In genomic region chr17:77778636-77779524, GRCh38 we compare ENCODE assay signal across 9 cellular contexts.
A peak's percentile ranks its signal among the peaks of the same experiment; 100 is the strongest.
DNase-seq lines count a peak whose midpoint lies in the region; ATAC-seq and TF ChIP-seq lines count a peak whose summit lies in the region.
"Had no signal": no experiment of that assay in that cellular context is flagged by ENCODE, and none has a peak within 500 bp of the region (broad histone marks: within the 10 kb centered on the region; RNA-seq: fewer than 3 reads in every experiment).

No MANE protein-coding gene starts in this region.

- 55% methylated on average over 17 of the region's 17 CpGs; no CpG with 5 or more reads in 1 of the 2 donors for WGBS in transverse colon (ENCODE audit: low coverage in 1 of 2), 2 donors

- intact Hi-C loops in MCF 10A (cut with micrococcal nuclease) (no loop called here), transverse colon (cut with DNase I; ENCODE audit: low total_unique reads) (no loop called here)

- no peak overlapping the region for H3K4me3 Mint-ChIP-seq in MCF 10A (ENCODE audit: unreplicated experiment)

- H3K27ac Mint-ChIP-seq in MCF 10A (ENCODE audit: low read depth, unreplicated experiment): no peak overlapping the region

- peaks cover 1% of the 10 kb centered on the region for H3K27me3 Mint-ChIP-seq in MCF 10A (ENCODE audit: insufficient read depth, unreplicated experiment)

- peaks cover 0 to 7% (median 0%) of the 10 kb centered on the region in 4 donors for H3K4me1 ChIP-seq in transverse colon
- H3K4me1 ChIP-seq: uterus had no signal

- no TSS peak for BruUV-seq in MCF 10A (replicated peaks; lab: Mats Ljungman, UMichigan)

- in situ Hi-C loops in transverse colon (cut with MboI; ENCODE audit: low pct_ligation_motif_present in 1 of 4, low pct_unique_long_range_greater_than_20kb in 1 of 4, low sequenced_read_pairs in 3 of 4): loop anchor here in 1 of 4 donors (10.0 kb wide), 1 partner anchor 236 kb away; no protein-coding TSS in a partner anchor

- TF ChIP-seq EP300 in transverse colon (IDR thresholded peaks at IDR 0.05; ENCODE audit: low read depth): no peak

- TF ChIP-seq CTCF in MCF 10A (IDR thresholded peaks at IDR 0.05; ENCODE audit: unreplicated experiment) (no peak), transverse colon (IDR thresholded peaks at IDR 0.05) (no peak)

- no peak overlapping the region for H3K4me3 ChIP-seq in transverse colon
- H3K4me3 ChIP-seq: uterus had no signal

- no peak for ATAC-seq in HG02759 (IDR thresholded peaks at IDR 0.05; ENCODE audit: unreplicated experiment)

- H3K9me3 ChIP-seq in transverse colon: no peaks in the 10 kb centered on the region
- H3K9me3 ChIP-seq: uterus had no signal

- CTCF ChIA-PET in MCF 10A (lab: Yijun Ruan, JAX): interaction anchor here (0.6 kb wide), 3 partner anchors 203 to 504 kb away, joined by 3 to 4 read pairs (median 4); no protein-coding TSS in a partner anchor

- no peaks in the 10 kb centered on the region for H3K4me1 Mint-ChIP-seq in MCF 10A (ENCODE audit: insufficient read depth, unreplicated experiment)

- H3K9me3 Mint-ChIP-seq in MCF 10A (ENCODE audit: unreplicated experiment): no peaks in the 10 kb centered on the region

- no peaks in the 10 kb centered on the region for H3K36me3 ChIP-seq in transverse colon
- H3K36me3 ChIP-seq: uterus had no signal

- H3K36me3 Mint-ChIP-seq in MCF 10A (ENCODE audit: insufficient read depth, unreplicated experiment): no peaks in the 10 kb centered on the region

- peak overlapping the region; percentile 84 for H3K27ac ChIP-seq in layer of hippocampus (ENCODE audit: low read depth, low read length)
- peak overlapping the region in 3 of 4 donors; percentile 41 to 63 (median 54) for H3K27ac ChIP-seq in transverse colon
- H3K27ac ChIP-seq: uterus had no signal

- DNase-seq in NCI-H1105 treated with DMSO at 0.1 percent for 48 hours (lab: John Stamatoyannopoulos, UW): peak; percentile 27
- no peak for DNase-seq in NCI-H1105 (lab: John Stamatoyannopoulos, UW)
- peak; percentile 34 for DNase-seq in MCF 10A (ENCODE audit: unreplicated experiment)
- peak; percentile 44 for DNase-seq in transverse colon
- no peak for DNase-seq in stimulated activated naive CD4-positive, alpha-beta T cell (lab: John Stamatoyannopoulos, UW)
- DNase-seq in activated effector memory CD4-positive, alpha-beta T cell treated with anti-CD3 and anti-CD28 coated beads, Interleukin-2, amount 50 U/mL, for 16 hours: no peak

- POLR2A ChIA-PET in MCF 10A (lab: Yijun Ruan, JAX): no interaction called here

- TF ChIP-seq POLR2A in transverse colon (IDR thresholded peaks at IDR 0.05): no peak

- H3K27me3 ChIP-seq in layer of hippocampus (ENCODE audit: control insufficient read depth, insufficient read depth, low read length) (no peaks in the 10 kb centered on the region), transverse colon (peaks cover 5% of the 10 kb centered on the region)
- H3K27me3 ChIP-seq: uterus had no signal

Comparison
In these comparisons a context has a peak if more than half of its experiments do, and no peak if none do; other contexts are left out.
1. DNase-seq: peak in NCI-H1105 treated with DMSO at 0.1 percent for 48 hours (single experiment), MCF 10A (single experiment) and transverse colon (single experiment); none in NCI-H1105 (single experiment), stimulated activated naive CD4-positive, alpha-beta T cell (0 of 6) and activated effector memory CD4-positive, alpha-beta T cell treated with anti-CD3 and anti-CD28 coated beads, Interleukin-2, amount 50 U/mL, for 16 hours (single experiment).